20 cellular contexts compared by ENCODE assay signal in the genomic region with DNA sequence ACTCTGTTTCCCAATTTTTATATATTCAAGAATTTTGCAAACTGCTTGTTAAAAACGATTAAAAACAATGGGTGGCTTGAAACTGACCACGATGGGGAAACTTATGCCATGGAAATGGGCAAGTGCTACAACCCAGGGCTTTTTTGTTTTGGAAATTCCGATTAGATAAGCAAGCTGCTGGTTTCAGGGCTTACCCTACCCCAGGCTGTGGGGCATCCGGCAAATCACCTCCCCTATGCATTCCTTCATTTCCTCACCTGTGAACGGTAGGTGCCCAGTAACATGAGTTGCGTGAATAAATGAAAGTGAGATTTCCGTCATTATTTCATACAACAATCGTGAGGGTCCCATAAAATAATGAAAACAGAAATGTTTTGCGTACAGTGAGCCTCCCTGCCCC. TPM values are rescaled to one million over a fixed set of nuclear protein-coding genes. Genes with fewer than 3 reads are reported as not detected.
DNase-seq lines count a peak whose midpoint lies in the region; ATAC-seq, FAIRE-seq and TF ChIP-seq lines count a peak whose summit lies in the region.
"Had no signal": no experiment of that assay in that cellular context is flagged by ENCODE, and none has a peak within 500 bp of the region (broad histone marks: within the 10 kb centered on the region; RNA-seq: fewer than 3 reads in every experiment).

No MANE protein-coding gene starts in this region.

- no peak for TF ChIP-seq CTCF in mammary epithelial cell (conservative IDR thresholded peaks at IDR 0.05 in 1 of 2, IDR thresholded peaks at IDR 0.05 in 1 of 2; ENCODE audit: extremely low read depth in 1 of 2, insufficient read depth in 1 of 2, low read depth in 1 of 2, low read length in 2 of 2)
- TF ChIP-seq CTCF in MCF 10A (IDR thresholded peaks at IDR 0.05; ENCODE audit: unreplicated experiment) = no peak
- TF ChIP-seq CTCF in OCI-LY3 (IDR thresholded peaks at IDR 0.05; ENCODE audit: low read depth, low read length) = no peak
- TF ChIP-seq CTCF in esophagus muscularis mucosa (IDR thresholded peaks at IDR 0.05) = no peak
- TF ChIP-seq CTCF in chondrocyte (IDR thresholded peaks at IDR 0.05) = no peak

- no peaks in the 10 kb centered on the region for H3K79me2 ChIP-seq in mammary epithelial cell (ENCODE audit: insufficient read depth, low read length)
- peaks cover 41% of the 10 kb centered on the region for H3K79me2 ChIP-seq in OCI-LY3 (ENCODE audit: low read length)

- FAIRE-seq in urothelium cell line (lab: Jason Lieb, UNC) = no peak
- FAIRE-seq: A549, RCC 7860 had no signal

- H3K9me3 Mint-ChIP-seq in MCF 10A (ENCODE audit: unreplicated experiment) (no peaks in the 10 kb centered on the region), chondrocyte (ENCODE audit: low read depth) (peaks cover 9% of the 10 kb centered on the region)
- H3K9me3 Mint-ChIP-seq: activated T-cell treated with anti-CD3 and anti-CD28 coated beads, Interleukin-2, amount 50 U/mL, for 4 hours; stimulated activated memory B cell treated with anti-CD40 and anti-IgM and Interleukin-4, amounts not matched to agents 10 μg/mL and 1 μg/mL and 100 μg/mL, for 72 hours had no signal

- no peak for TF ChIP-seq EP300 in esophagus muscularis mucosa (IDR thresholded peaks at IDR 0.05)

- POLR2A ChIA-PET in MCF 10A (lab: Yijun Ruan, JAX) = interaction anchor here (0.7 kb wide), 1 partner anchor 17 kb away, joined by 3 read pairs; no protein-coding TSS in a partner anchor

- H4K20me1 ChIP-seq in mammary epithelial cell (ENCODE audit: insufficient read depth, low read length) (no peaks in the 10 kb centered on the region), OCI-LY3 (ENCODE audit: insufficient read depth, low read length) (peaks cover 7% of the 10 kb centered on the region; the same call in 1 of the 2 replicates)

- H3K4me3 ChIP-seq in mammary epithelial cell (replicated peaks in 1 of 3; ENCODE audit: insufficient read depth in 1 of 3, low read depth in 2 of 3, low read length in 3 of 3) (no peak overlapping the region), OCI-LY3 (ENCODE audit: low read length) (no peak overlapping the region), esophagus muscularis mucosa (no peak overlapping the region), skeletal muscle tissue (ENCODE audit: low read length in 3 of 3) (no peak overlapping the region)
- H3K4me3 ChIP-seq: A549, cardiac muscle cell, psoas muscle had no signal

- H3K9me3 ChIP-seq in mammary epithelial cell (replicated peaks; ENCODE audit: insufficient read depth, low read length) (no peaks in the 10 kb centered on the region), OCI-LY3 (ENCODE audit: insufficient read depth, low read length) (no peaks in the 10 kb centered on the region), esophagus muscularis mucosa (no peaks in the 10 kb centered on the region), skeletal muscle tissue (ENCODE audit: control insufficient read depth in 3 of 3, low read length in 3 of 3) (no peaks in the 10 kb centered on the region)
- H3K9me3 ChIP-seq: A549, psoas muscle had no signal

- H3K9ac ChIP-seq in mammary epithelial cell (ENCODE audit: insufficient read depth, low read length) (no peak overlapping the region), OCI-LY3 (ENCODE audit: low read length) (peak overlapping the region; percentile 14; the same call in 1 of the 2 replicates), skeletal muscle tissue (ENCODE audit: low read depth in 1 of 3, low read length in 3 of 3) (no peak overlapping the region)

- H3K4me3 Mint-ChIP-seq in MCF 10A (ENCODE audit: unreplicated experiment) (no peak overlapping the region), chondrocyte (ENCODE audit: unreplicated experiment) (no peak overlapping the region)
- H3K4me3 Mint-ChIP-seq: activated T-cell treated with anti-CD3 and anti-CD28 coated beads, Interleukin-2, amount 50 U/mL, for 4 hours; stimulated activated memory B cell treated with anti-CD40 and anti-IgM and Interleukin-4, amounts not matched to agents 10 μg/mL and 1 μg/mL and 100 μg/mL, for 72 hours had no signal

- intact Hi-C loops in mammary epithelial cell (cut with micrococcal nuclease) = no loop called here
- intact Hi-C loops in MCF 10A (cut with micrococcal nuclease) = no loop called here
- intact Hi-C loops in esophagus muscularis mucosa (cut with DNase I) = no loop called here

- H3K27me3 ChIP-seq in mammary epithelial cell (ENCODE audit: insufficient read depth, low read length) = no peaks in the 10 kb centered on the region
- no peaks in the 10 kb centered on the region for H3K27me3 ChIP-seq in OCI-LY3 (ENCODE audit: low read depth, low read length)
- no peaks in the 10 kb centered on the region for H3K27me3 ChIP-seq in esophagus muscularis mucosa
- H3K27me3 ChIP-seq in skeletal muscle tissue (ENCODE audit: control insufficient read depth in 3 of 3, insufficient read depth in 3 of 3, low read length in 3 of 3) = no peaks in the 10 kb centered on the region
- H3K27me3 ChIP-seq: cardiac muscle cell had no signal

- H3K27me3 Mint-ChIP-seq in MCF 10A (ENCODE audit: insufficient read depth, unreplicated experiment) (no peaks in the 10 kb centered on the region), chondrocyte (ENCODE audit: low read depth) (no peaks in the 10 kb centered on the region)
- H3K27me3 Mint-ChIP-seq: stimulated activated memory B cell treated with anti-CD40 and anti-IgM and Interleukin-4, amounts not matched to agents 10 μg/mL and 1 μg/mL and 100 μg/mL, for 72 hours had no signal

- H3K4me1 ChIP-seq in mammary epithelial cell (ENCODE audit: insufficient read depth, low read length) (peaks cover 12% of the 10 kb centered on the region), OCI-LY3 (ENCODE audit: low read length) (peaks cover 32% of the 10 kb centered on the region), esophagus muscularis mucosa (peaks cover 12 to 60% (median 34%) of the 10 kb centered on the region in 4 donors), skeletal muscle tissue (ENCODE audit: control insufficient read depth in 3 of 3, insufficient read depth in 3 of 3, low read length in 3 of 3) (peaks cover 4 to 44% (median 23%) of the 10 kb centered on the region in 3 donors)
- H3K4me1 ChIP-seq: A549 had no signal

- DNase-seq in mammary epithelial cell = no peak
- no peak for DNase-seq in MCF 10A (ENCODE audit: unreplicated experiment)
- DNase-seq in esophagus muscularis mucosa (ENCODE audit: extremely low spot score) = no peak
- DNase-seq in chondrocyte (ENCODE audit: low spot score) = no peak
- no peak for DNase-seq in urothelium cell line (ENCODE audit: low spot score)
- DNase-seq: activated CD4-positive, alpha-beta T cell treated with anti-CD3 and anti-CD28 coated beads, Interleukin-2, amount 50 U/mL, for 4 hours; activated T-cell treated with anti-CD3 and anti-CD28 coated beads, Interleukin-2, amount 50 U/mL, for 4 hours; effector CD8-positive, alpha-beta T cell; NCI-H1417 treated with DMSO at 0.1 percent for 48 hours; psoas muscle; stimulated activated CD4-positive, alpha-beta T cell treated with anti-CD3 and anti-CD28 coated beads, Interleukin-12 subunit alpha, Interleukin-12 subunit beta, amount 100 ng/mL, for 4 hours had no signal

- H3K27ac ChIP-seq in mammary epithelial cell (ENCODE audit: insufficient read depth, low read depth, low read length) (peak overlapping the region; percentile 34), OCI-LY3 (ENCODE audit: low read length) (peak overlapping the region; percentile 67), esophagus muscularis mucosa (replicated peaks in 1 of 4) (peak overlapping the region in 3 of 4 donors; percentile 18 to 62 (median 49)), skeletal muscle tissue (ENCODE audit: low read depth, low read length) (peak overlapping the region; percentile 11)
- H3K27ac ChIP-seq: A549, cardiac muscle cell, psoas muscle had no signal

- CTCF ChIA-PET in mammary epithelial cell (lab: Charles Lee; ENCODE audit: low non-redundant PET) (interaction anchor here (0.6 kb wide), 1 partner anchor 256 kb away, joined by 3 read pairs; no protein-coding TSS in a partner anchor), MCF 10A (lab: Yijun Ruan, JAX) (interaction anchor here (1.6 kb wide), 1 partner anchor 116 kb away, joined by 3 read pairs; no protein-coding TSS in a partner anchor)

- TF ChIP-seq POLR2A in esophagus muscularis mucosa (IDR thresholded peaks at IDR 0.05; ENCODE audit: low read depth) = no peak

- H3K27ac Mint-ChIP-seq in MCF 10A (ENCODE audit: low read depth, unreplicated experiment) (no peak overlapping the region), chondrocyte (ENCODE audit: unreplicated experiment) (no peak overlapping the region)

- H2AFZ ChIP-seq in mammary epithelial cell (ENCODE audit: low read depth, low read length) (peak overlapping the region; percentile 21), OCI-LY3 (ENCODE audit: low read depth, low read length) (no peak overlapping the region)

- WGBS in mammary epithelial cell (ENCODE audit: low coverage, missing lambda C conversion rate) = 60% methylated on average over 9 of the region's 9 CpGs
- WGBS in esophagus muscularis mucosa = 70% methylated on average over 9 of the region's 9 CpGs

- H3K36me3 ChIP-seq in mammary epithelial cell (ENCODE audit: insufficient read depth, low read length) = peaks cover 2% of the 10 kb centered on the region
- H3K36me3 ChIP-seq in OCI-LY3 (replicated peaks; ENCODE audit: low read depth, low read length) = peaks cover 50% of the 10 kb centered on the region
- H3K36me3 ChIP-seq in esophagus muscularis mucosa = peaks cover 0 to 6% (median 0%) of the 10 kb centered on the region in 4 donors
- H3K36me3 ChIP-seq in skeletal muscle tissue (ENCODE audit: control insufficient read depth in 3 of 3, insufficient read depth in 3 of 3, low read length in 3 of 3) = peaks cover 0 to 4% (median 3%) of the 10 kb centered on the region in 3 donors

- BruUV-seq in mammary epithelial cell (replicated peaks; lab: Mats Ljungman, UMichigan) (no TSS peak), MCF 10A (replicated peaks; lab: Mats Ljungman, UMichigan) (no TSS peak)

- no peak for ATAC-seq in HG03457 (IDR thresholded peaks at IDR 0.05; ENCODE audit: unreplicated experiment)
- ATAC-seq: A549, HCT116, left lobe of liver, psoas muscle had no signal

- H3K4me2 ChIP-seq in mammary epithelial cell (ENCODE audit: insufficient read depth, low read depth, low read length) (no peak overlapping the region), OCI-LY3 (ENCODE audit: low read length) (peak overlapping the region; percentile 42)
- H3K4me2 ChIP-seq: A549 had no signal

- no peaks in the 10 kb centered on the region for H3K4me1 Mint-ChIP-seq in MCF 10A (ENCODE audit: insufficient read depth, unreplicated experiment)
- H3K4me1 Mint-ChIP-seq in chondrocyte (ENCODE audit: low read depth) = peaks cover 50% of the 10 kb centered on the region

- H3K36me3 Mint-ChIP-seq in MCF 10A (ENCODE audit: insufficient read depth, unreplicated experiment) = peaks cover 6% of the 10 kb centered on the region
- peaks cover 12% of the 10 kb centered on the region for H3K36me3 Mint-ChIP-seq in chondrocyte (ENCODE audit: low read depth)

- in situ Hi-C loops in mammary epithelial cell (cut with MboI; ENCODE audit: low sequenced_read_pairs in 2 of 2) = no loop called here

- dilution Hi-C loops in mammary epithelial cell (cut with HindIII; ENCODE audit: low sequenced_read_pairs) = no loop called here

RNA-seq across cellular contexts. Expression of a gene that starts 34.3 kb away (rescaled TPM):
- total RNA-seq in mammary epithelial cell (10 to 100 TPM; 21.8 to 22.6 TPM), MCF 10A (2022) (11.5 and 18.8 TPM in 2 replicates), esophagus muscularis mucosa (10 to 100 TPM; 15.4 to 29.6 (median 24.4) TPM), skeletal muscle tissue (16.7 TPM), chondrocyte (21.9 to 36.6 TPM (median 33.9 TPM) in 3 replicates)
- 18.4 TPM for polyA plus RNA-seq in mammary epithelial cell
- polyA minus RNA-seq in mammary epithelial cell = 32.2 TPM

Comparison
In these comparisons a context has a peak if more than half of its experiments do, and no peak if none do; other contexts are left out.
1. H3K27ac ChIP-seq: peak in every context shown above with its lines; median percentile 67 in OCI-LY3; 49 in esophagus muscularis mucosa; 34 in mammary epithelial cell; 11 in skeletal muscle tissue.